In genomic region chr1:163985700-163986099, GRCh38 we compare ENCODE assay signal across 40 cellular contexts.
"Had no signal": no experiment of that assay in that cellular context is flagged by ENCODE, and none has a peak within 500 bp of the region (broad histone marks: within the 10 kb centered on the region; RNA-seq: fewer than 3 reads in every experiment).

No MANE protein-coding gene starts in this region.

- H3K27me3 Mint-ChIP-seq: activated naive CD4-positive, alpha-beta T cell treated with anti-CD3 and anti-CD28 coated beads, Interleukin-2, amount 10 ng/mL, durations not matched to agents 7 days and 5 days; activated naive CD4-positive, alpha-beta T cell treated with anti-CD3 and anti-CD28 coated beads, Interleukin-2, amount 50 U/mL, for 24 hours; activated naive CD8-positive, alpha-beta T cell; activated naive CD8-positive, alpha-beta T cell treated with anti-CD3 and anti-CD28 coated beads for 36 hours; activated naive CD8-positive, alpha-beta T cell treated with anti-CD3 and anti-CD28 coated beads, Interleukin-2, amount 10 ng/mL, durations not matched to agents 7 days and 5 days; activated naive CD8-positive, alpha-beta T cell treated with anti-CD3 and anti-CD28 coated beads, Interleukin-2, amount 50 U/mL, for 24 hours; activated T-cell treated with anti-CD3 and anti-CD28 coated beads, Interleukin-2, amount 50 U/mL, for 24 hours; activated T-helper 17 cell treated with anti-CD3 and anti-CD28 coated beads, Interleukin-2, amount 50 U/mL, for 72 hours; brain; central memory CD8-positive, alpha-beta T cell had no signal

- H3K9me3 ChIP-seq: adrenal gland, ascending aorta, body of pancreas, breast epithelium had no signal

- H3K27ac Mint-ChIP-seq: activated naive CD4-positive, alpha-beta T cell treated with anti-CD3 and anti-CD28 coated beads for 36 hours; activated naive CD4-positive, alpha-beta T cell treated with anti-CD3 and anti-CD28 coated beads, Interleukin-2, amount 10 ng/mL, durations not matched to agents 7 days and 5 days; activated naive CD4-positive, alpha-beta T cell treated with anti-CD3 and anti-CD28 coated beads, Interleukin-2, amount 50 U/mL, for 24 hours; activated naive CD4-positive, alpha-beta T cell treated with anti-CD3 and anti-CD28 coated beads, Interleukin-2, amount 50 U/mL, for 72 hours; activated naive CD8-positive, alpha-beta T cell; activated naive CD8-positive, alpha-beta T cell treated with anti-CD3 and anti-CD28 coated beads for 36 hours; activated naive CD8-positive, alpha-beta T cell treated with anti-CD3 and anti-CD28 coated beads, Interleukin-2, amount 10 ng/mL, durations not matched to agents 7 days and 5 days; activated naive CD8-positive, alpha-beta T cell treated with anti-CD3 and anti-CD28 coated beads, Interleukin-2, amount 50 U/mL, for 24 hours; activated T-cell treated with anti-CD3 and anti-CD28 coated beads, Interleukin-2, amount 50 U/mL, for 24 hours; activated T-helper 1 cell treated with anti-CD3 and anti-CD28 coated beads, Interleukin-12 subunit alpha, Interleukin-12 subunit beta, Interleukin-2, Interleukin-4 antibody, amounts not matched to agents 30 ng/mL and 10 ng/mL and 1 ng/mL, durations not matched to agents 14 hours and 24 hours and 36 hours; activated T-helper 17 cell treated with anti-CD3 and anti-CD28 coated beads, Interleukin-2, amount 50 U/mL, for 72 hours; activated T-helper 2 cell treated with anti-CD3 and anti-CD28 coated beads, Interferon-gamma antibody, Interleukin-2, Interleukin-4, amounts not matched to agents 10 μg/mL and 5 μg/mL and 100 μg/mL, durations not matched to agents 14 hours and 24 hours and 36 hours; brain had no signal

- H3K36me3 Mint-ChIP-seq: activated naive CD4-positive, alpha-beta T cell treated with anti-CD3 and anti-CD28 coated beads, Interleukin-2, amount 10 ng/mL, durations not matched to agents 7 days and 5 days; activated naive CD4-positive, alpha-beta T cell treated with anti-CD3 and anti-CD28 coated beads, Interleukin-2, amount 50 U/mL, for 24 hours; activated naive CD8-positive, alpha-beta T cell; activated naive CD8-positive, alpha-beta T cell treated with anti-CD3 and anti-CD28 coated beads for 36 hours; activated naive CD8-positive, alpha-beta T cell treated with anti-CD3 and anti-CD28 coated beads, Interleukin-2, amount 10 ng/mL, durations not matched to agents 7 days and 5 days; brain had no signal

- H3K4me1 Mint-ChIP-seq: activated naive CD4-positive, alpha-beta T cell treated with anti-CD3 and anti-CD28 coated beads, Interleukin-2, amount 10 ng/mL, durations not matched to agents 7 days and 5 days; activated naive CD4-positive, alpha-beta T cell treated with anti-CD3 and anti-CD28 coated beads, Interleukin-2, amount 50 U/mL, for 24 hours; activated naive CD8-positive, alpha-beta T cell treated with anti-CD3 and anti-CD28 coated beads for 36 hours; activated naive CD8-positive, alpha-beta T cell treated with anti-CD3 and anti-CD28 coated beads, Interleukin-2, amount 10 ng/mL, durations not matched to agents 7 days and 5 days; activated naive CD8-positive, alpha-beta T cell treated with anti-CD3 and anti-CD28 coated beads, Interleukin-2, amount 50 U/mL, for 24 hours; activated T-helper 17 cell treated with anti-CD3 and anti-CD28 coated beads, Interleukin-2, amount 50 U/mL, for 72 hours; brain; central memory CD8-positive, alpha-beta T cell had no signal

- H3K4me3 ChIP-seq: adrenal gland, ascending aorta, body of pancreas, breast epithelium, cardiac muscle cell had no signal

- H3K4me1 ChIP-seq: adrenal gland, ascending aorta, body of pancreas, breast epithelium had no signal

- FAIRE-seq: astrocyte, bronchial epithelial cell had no signal

- H3K27ac ChIP-seq: adrenal gland, ascending aorta, body of pancreas, brain microvascular endothelial cell, breast epithelium, cardiac muscle cell had no signal

- H3K36me3 ChIP-seq: adrenal gland, ascending aorta, brain microvascular endothelial cell, breast epithelium, cardiac muscle cell had no signal

- H3K27me3 ChIP-seq: adrenal gland, ascending aorta, body of pancreas, brain microvascular endothelial cell, breast epithelium, cardiac muscle cell had no signal

- DNase-seq: activated effector memory CD4-positive, alpha-beta T cell treated with anti-CD3 and anti-CD28 coated beads, Interleukin-2, amount 50 U/mL, for 16 hours; activated effector memory CD4-positive, alpha-beta T cell treated with Interleukin-2 at 50 U/mL for 16 hours; activated gamma-delta T cell; activated gamma-delta T cell treated with Interleukin-2 at 50 U/mL for 16 hours; activated naive CD4-positive, alpha-beta T cell; activated naive CD4-positive, alpha-beta T cell treated with anti-CD3 and anti-CD28 coated beads for 36 hours; activated naive CD4-positive, alpha-beta T cell treated with anti-CD3 and anti-CD28 coated beads, Interleukin-2, amount 10 ng/mL, durations not matched to agents 7 days and 5 days; activated naive CD4-positive, alpha-beta T cell treated with anti-CD3 and anti-CD28 coated beads, Interleukin-2, amount 50 U/mL, for 16 hours; activated naive CD4-positive, alpha-beta T cell treated with Interleukin-2 at 50 U/mL for 16 hours; activated naive CD8-positive, alpha-beta T cell treated with anti-CD3 and anti-CD28 coated beads for 36 hours; activated naive CD8-positive, alpha-beta T cell treated with anti-CD3 and anti-CD28 coated beads, Interleukin-2, amount 10 ng/mL, durations not matched to agents 7 days and 5 days; activated naive CD8-positive, alpha-beta T cell treated with anti-CD3 and anti-CD28 coated beads, Interleukin-2, amount 50 U/mL, for 24 hours; activated T-cell treated with anti-CD3 and anti-CD28 coated beads for 4 hours; activated T-cell treated with anti-CD3 and anti-CD28 coated beads, Interleukin-2, amount 50 U/mL, for 1 hour; activated T-cell treated with anti-CD3 and anti-CD28 coated beads, Interleukin-2, amount 50 U/mL, for 24 hours; activated T-cell treated with anti-CD3 and anti-CD28 coated beads, Interleukin-2, amount 50 U/mL, for 4 hours; activated T-cell treated with anti-CD3 and anti-CD28 coated beads, Interleukin-2, amount 50 U/mL, for 48 hours; adrenal gland; amniotic stem cell; amygdala; anterior cingulate cortex; aorta; body of pancreas; brain microvascular endothelial cell; caudate nucleus; central memory CD4-positive, alpha-beta T cell; cerebellar nuclear complex had no signal

- H3K4me3 Mint-ChIP-seq: activated naive CD4-positive, alpha-beta T cell treated with anti-CD3 and anti-CD28 coated beads for 36 hours; activated naive CD4-positive, alpha-beta T cell treated with anti-CD3 and anti-CD28 coated beads, Interleukin-2, amount 10 ng/mL, durations not matched to agents 7 days and 5 days; activated naive CD4-positive, alpha-beta T cell treated with anti-CD3 and anti-CD28 coated beads, Interleukin-2, amount 50 U/mL, for 24 hours; activated naive CD8-positive, alpha-beta T cell; activated naive CD8-positive, alpha-beta T cell treated with anti-CD3 and anti-CD28 coated beads for 36 hours; activated naive CD8-positive, alpha-beta T cell treated with anti-CD3 and anti-CD28 coated beads, Interleukin-2, amount 10 ng/mL, durations not matched to agents 7 days and 5 days; activated naive CD8-positive, alpha-beta T cell treated with anti-CD3 and anti-CD28 coated beads, Interleukin-2, amount 50 U/mL, for 24 hours; activated T-cell treated with anti-CD3 and anti-CD28 coated beads, Interleukin-2, amount 50 U/mL, for 24 hours; activated T-cell treated with anti-CD3 and anti-CD28 coated beads, Interleukin-2, amount 50 U/mL, for 4 hours; activated T-helper 1 cell treated with anti-CD3 and anti-CD28 coated beads, Interleukin-12 subunit alpha, Interleukin-12 subunit beta, Interleukin-2, Interleukin-4 antibody, amounts not matched to agents 30 ng/mL and 10 ng/mL and 1 ng/mL, durations not matched to agents 14 hours and 24 hours and 36 hours; activated T-helper 17 cell treated with anti-CD3 and anti-CD28 coated beads, Interleukin-2, amount 50 U/mL, for 72 hours; brain; central memory CD8-positive, alpha-beta T cell had no signal

- ATAC-seq: activated naive CD4-positive, alpha-beta T cell treated with anti-CD3 and anti-CD28 coated beads, Interleukin-2, amount 50 U/mL, for 72 hours; activated naive CD8-positive, alpha-beta T cell treated with anti-CD3 and anti-CD28 coated beads, Interleukin-2, amount 50 U/mL, for 24 hours; activated T-cell treated with anti-CD3 and anti-CD28 coated beads, Interleukin-2, amount 50 U/mL, for 4 hours; activated T-helper 17 cell treated with anti-CD3 and anti-CD28 coated beads, Interleukin-2, amount 50 U/mL, for 72 hours; body of pancreas had no signal
